In genomic region chr11:76188873-76189272, GRCh38 we compare ENCODE assay signal across 28 cellular contexts.
"Had no signal": no experiment of that assay in that cellular context is flagged by ENCODE, and none has a peak within 500 bp of the region (broad histone marks: within the 10 kb centered on the region; RNA-seq: fewer than 3 reads in every experiment).

No MANE protein-coding gene starts in this region.

- H3K36me3 Mint-ChIP-seq: activated CD8-positive, alpha-beta memory T cell treated with anti-CD3 and anti-CD28 coated beads, Interleukin-2, amount 10 ng/mL, durations not matched to agents 7 days and 5 days; activated naive CD4-positive, alpha-beta T cell treated with anti-CD3 and anti-CD28 coated beads, Interleukin-2, amount 50 U/mL, for 72 hours; brain had no signal

- H3K27me3 ChIP-seq: ascending aorta, Peyer's patch, SJCRH30 had no signal

- H3K9ac ChIP-seq: SK-N-SH had no signal

- H3K27ac Mint-ChIP-seq: activated B cell treated with CpG ODN at 0.5 μM for 24 hours; activated CD4-positive, alpha-beta T cell treated with anti-CD3 and anti-CD28 coated beads, Interleukin-2, amount 10 ng/mL, durations not matched to agents 24 days and 14 days; activated CD8-positive, alpha-beta memory T cell treated with anti-CD3 and anti-CD28 coated beads, Interleukin-2, amount 10 ng/mL, durations not matched to agents 7 days and 5 days; activated naive CD8-positive, alpha-beta T cell treated with anti-CD3 and anti-CD28 coated beads, Interleukin-2, amount 50 U/mL, for 24 hours; activated T-cell treated with anti-CD3 and anti-CD28 coated beads, Interleukin-2, amount 50 U/mL, for 24 hours; activated T-helper 1 cell treated with anti-CD3 and anti-CD28 coated beads, Interleukin-12 subunit alpha, Interleukin-12 subunit beta, Interleukin-2, Interleukin-4 antibody, amounts not matched to agents 30 ng/mL and 10 ng/mL and 1 ng/mL, durations not matched to agents 14 hours and 24 hours and 36 hours had no signal

- H3K4me2 ChIP-seq: SK-N-SH had no signal

- H3K9me3 ChIP-seq: ascending aorta, Peyer's patch, SJCRH30, SK-N-SH had no signal

- H3K4me1 ChIP-seq: ascending aorta, Peyer's patch had no signal

- H3K4me3 Mint-ChIP-seq: activated B cell treated with CpG ODN at 0.5 μM for 24 hours; activated CD4-positive, alpha-beta T cell treated with anti-CD3 and anti-CD28 coated beads, Interleukin-2, amount 10 ng/mL, durations not matched to agents 24 days and 14 days; activated CD8-positive, alpha-beta memory T cell treated with anti-CD3 and anti-CD28 coated beads, Interleukin-2, amount 10 ng/mL, durations not matched to agents 7 days and 5 days; activated naive CD8-positive, alpha-beta T cell treated with anti-CD3 and anti-CD28 coated beads, Interleukin-2, amount 50 U/mL, for 24 hours; activated T-cell treated with anti-CD3 and anti-CD28 coated beads, Interleukin-2, amount 50 U/mL, for 24 hours; activated T-helper 1 cell treated with anti-CD3 and anti-CD28 coated beads, Interleukin-12 subunit alpha, Interleukin-12 subunit beta, Interleukin-2, Interleukin-4 antibody, amounts not matched to agents 30 ng/mL and 10 ng/mL and 1 ng/mL, durations not matched to agents 14 hours and 24 hours and 36 hours; brain had no signal

- H3K4me1 Mint-ChIP-seq: activated B cell treated with CpG ODN at 0.5 μM for 24 hours; activated CD4-positive, alpha-beta T cell treated with anti-CD3 and anti-CD28 coated beads, Interleukin-2, amount 10 ng/mL, durations not matched to agents 24 days and 14 days; activated CD8-positive, alpha-beta memory T cell treated with anti-CD3 and anti-CD28 coated beads, Interleukin-2, amount 10 ng/mL, durations not matched to agents 7 days and 5 days; activated naive CD8-positive, alpha-beta T cell treated with anti-CD3 and anti-CD28 coated beads, Interleukin-2, amount 50 U/mL, for 24 hours had no signal

- DNase-seq: activated B cell treated with CpG ODN at 0.5 μM for 24 hours; activated CD4-positive, alpha-beta T cell treated with anti-CD3 and anti-CD28 coated beads for 1 hour; activated CD4-positive, alpha-beta T cell treated with anti-CD3 and anti-CD28 coated beads, Interleukin-2, amount 10 ng/mL, durations not matched to agents 24 days and 14 days; activated CD4-positive, alpha-beta T cell treated with anti-CD3 and anti-CD28 coated beads, Interleukin-2, amount 50 U/mL, for 48 hours; activated CD8-positive, alpha-beta memory T cell treated with anti-CD3 and anti-CD28 coated beads, Interleukin-2, amount 10 ng/mL, durations not matched to agents 7 days and 5 days; activated effector memory CD4-positive, alpha-beta T cell treated with anti-CD3 and anti-CD28 coated beads, Interleukin-2, amount 50 U/mL, for 16 hours; activated naive CD4-positive, alpha-beta T cell treated with Interleukin-2 at 50 U/mL for 16 hours; activated naive CD8-positive, alpha-beta T cell treated with anti-CD3 and anti-CD28 coated beads, Interleukin-2, amount 50 U/mL, for 24 hours; activated T-cell treated with anti-CD3 and anti-CD28 coated beads, Interleukin-2, amount 50 U/mL, for 24 hours; amniotic stem cell; Karpas-422; MM.1S; NCI-H1105; NCI-H1436; NCI-H1694 treated with DMSO at 0.1 percent for 48 hours; NCI-H2029 treated with DMSO at 0.1 percent for 48 hours; NCI-H446; NCI-H524; Peyer's patch; Right ventricle myocardium superior; SJCRH30; SK-N-SH; SW 1271 had no signal

- ATAC-seq: activated CD8-positive, alpha-beta memory T cell treated with anti-CD3 and anti-CD28 coated beads, Interleukin-2, amount 10 ng/mL, durations not matched to agents 7 days and 5 days; activated naive CD4-positive, alpha-beta T cell treated with anti-CD3 and anti-CD28 coated beads, Interleukin-2, amount 50 U/mL, for 72 hours; activated naive CD8-positive, alpha-beta T cell treated with anti-CD3 and anti-CD28 coated beads, Interleukin-2, amount 50 U/mL, for 24 hours had no signal

- H3K27ac ChIP-seq: ascending aorta, Peyer's patch, RWPE1, SJCRH30 had no signal

- H3K36me3 ChIP-seq: ascending aorta, Peyer's patch, SJCRH30 had no signal

- H3K9me3 Mint-ChIP-seq: activated B cell treated with CpG ODN at 0.5 μM for 24 hours; activated CD4-positive, alpha-beta T cell treated with anti-CD3 and anti-CD28 coated beads, Interleukin-2, amount 10 ng/mL, durations not matched to agents 24 days and 14 days; activated naive CD4-positive, alpha-beta T cell treated with anti-CD3 and anti-CD28 coated beads, Interleukin-2, amount 50 U/mL, for 72 hours; activated naive CD8-positive, alpha-beta T cell treated with anti-CD3 and anti-CD28 coated beads, Interleukin-2, amount 50 U/mL, for 24 hours; activated T-cell treated with anti-CD3 and anti-CD28 coated beads, Interleukin-2, amount 50 U/mL, for 24 hours; activated T-helper 1 cell treated with anti-CD3 and anti-CD28 coated beads, Interleukin-12 subunit alpha, Interleukin-12 subunit beta, Interleukin-2, Interleukin-4 antibody, amounts not matched to agents 30 ng/mL and 10 ng/mL and 1 ng/mL, durations not matched to agents 14 hours and 24 hours and 36 hours had no signal

- H3K4me3 ChIP-seq: ascending aorta, Peyer's patch, SJCRH30 had no signal

- H3K27me3 Mint-ChIP-seq: activated B cell treated with CpG ODN at 0.5 μM for 24 hours; activated CD4-positive, alpha-beta T cell treated with anti-CD3 and anti-CD28 coated beads, Interleukin-2, amount 10 ng/mL, durations not matched to agents 24 days and 14 days; activated CD8-positive, alpha-beta memory T cell treated with anti-CD3 and anti-CD28 coated beads, Interleukin-2, amount 10 ng/mL, durations not matched to agents 7 days and 5 days; activated T-cell treated with anti-CD3 and anti-CD28 coated beads, Interleukin-2, amount 50 U/mL, for 24 hours had no signal
